Comparison of ENCODE assay signal across 8 cellular contexts in the genomic region with DNA sequence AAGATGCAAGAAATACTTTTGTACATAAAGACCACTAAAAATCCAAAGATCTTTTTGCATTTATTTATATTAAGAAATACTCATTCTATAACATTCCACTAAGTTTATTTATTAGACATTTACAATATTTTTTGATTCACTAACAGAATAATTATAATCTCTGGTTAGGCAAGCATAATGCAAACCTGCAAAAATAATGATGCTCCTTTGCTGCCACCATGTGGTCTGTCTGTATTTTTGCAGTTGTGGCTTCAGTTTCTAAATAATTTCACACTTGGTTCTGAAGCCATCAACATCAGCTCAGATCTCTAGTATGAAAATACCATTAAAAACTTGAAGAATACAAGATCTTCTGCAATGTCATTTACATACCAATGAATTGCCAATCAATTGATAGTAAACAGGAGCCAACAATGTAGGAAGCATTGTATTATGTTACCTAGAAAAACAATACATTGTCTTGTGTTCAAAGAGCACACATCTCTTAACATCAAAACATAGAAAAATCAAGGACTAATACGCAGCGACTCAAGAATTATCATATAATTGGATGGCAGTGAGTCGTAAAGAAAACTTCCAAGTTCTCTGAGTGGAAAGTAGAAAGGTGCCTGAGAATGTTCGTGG.
A peak's percentile ranks its signal among the peaks of the same experiment; 100 is the strongest.
DNase-seq lines count a peak whose midpoint lies in the region; ATAC-seq lines count a peak whose summit lies in the region.

No MANE protein-coding gene starts in this region.

- H3K36me3 ChIP-seq in rectal smooth muscle tissue (ENCODE audit: control insufficient read depth, insufficient read depth, low read length) = no peaks in the 10 kb centered on the region

- peaks cover 19% of the 10 kb centered on the region for H3K4me1 ChIP-seq in rectal smooth muscle tissue (ENCODE audit: control insufficient read depth, insufficient read depth, low read length)

- ATAC-seq in GM18520 (IDR thresholded peaks at IDR 0.05; ENCODE audit: unreplicated experiment) = peak; percentile 67
- ATAC-seq in HG03066 (IDR thresholded peaks at IDR 0.05; ENCODE audit: low read depth, unreplicated experiment) = peak; percentile 82

- DNase-seq in CD1c-positive myeloid dendritic cell (ENCODE audit: extremely low spot score) (peak; percentile 66), NCI-H69 (lab: John Stamatoyannopoulos, UW) (peak; percentile 14), activated T-cell treated with anti-CD3 and anti-CD28 coated beads for 48 hours (ENCODE audit: low read depth) (peak; percentile 23), globus pallidus (ENCODE audit: low spot score) (peak; percentile 47), 8988T (no peak)

- peak overlapping the region; percentile 80 for H3K27ac ChIP-seq in rectal smooth muscle tissue (ENCODE audit: low read depth, low read length)

- H3K9ac ChIP-seq in rectal smooth muscle tissue (ENCODE audit: low read length) = no peak overlapping the region

- H3K4me3 ChIP-seq in rectal smooth muscle tissue (ENCODE audit: low read length) = no peak overlapping the region

- no peaks in the 10 kb centered on the region for H3K27me3 ChIP-seq in rectal smooth muscle tissue (ENCODE audit: control insufficient read depth, insufficient read depth, low read length)
